ENCODE assay signal across 30 cellular contexts in genomic region chr2:132731431-132731830, GRCh38.
"Had no signal": no experiment of that assay in that cellular context is flagged by ENCODE, and none has a peak within 500 bp of the region (broad histone marks: within the 10 kb centered on the region; RNA-seq: fewer than 3 reads in every experiment).

No MANE protein-coding gene starts in this region.

- H3K36me3 ChIP-seq: adrenal gland, Peyer's patch had no signal

- H3K4me3 Mint-ChIP-seq: activated CD4-positive, alpha-beta memory T cell treated with anti-CD3 and anti-CD28 coated beads, Interleukin-2, amount 10 ng/mL, durations not matched to agents 7 days and 5 days; activated CD8-positive, alpha-beta memory T cell treated with anti-CD3 and anti-CD28 coated beads, Interleukin-2, amount 10 ng/mL, durations not matched to agents 7 days and 5 days; activated naive CD4-positive, alpha-beta T cell treated with anti-CD3 and anti-CD28 coated beads for 36 hours; activated T-cell treated with anti-CD3 and anti-CD28 coated beads, Interleukin-2, amount 50 U/mL, for 24 hours; T-cell; T-helper 17 cell had no signal

- H3K4me1 ChIP-seq: adrenal gland, body of pancreas, Peyer's patch had no signal

- H3K36me3 Mint-ChIP-seq: activated CD8-positive, alpha-beta memory T cell treated with anti-CD3 and anti-CD28 coated beads, Interleukin-2, amount 10 ng/mL, durations not matched to agents 7 days and 5 days; activated naive CD4-positive, alpha-beta T cell treated with anti-CD3 and anti-CD28 coated beads, Interleukin-2, amount 50 U/mL, for 72 hours; T-cell had no signal

- H3K9me3 ChIP-seq: adrenal gland, body of pancreas, Peyer's patch had no signal

- H3K4me1 Mint-ChIP-seq: activated CD4-positive, alpha-beta memory T cell treated with anti-CD3 and anti-CD28 coated beads, Interleukin-2, amount 10 ng/mL, durations not matched to agents 7 days and 5 days; activated CD8-positive, alpha-beta memory T cell treated with anti-CD3 and anti-CD28 coated beads, Interleukin-2, amount 10 ng/mL, durations not matched to agents 7 days and 5 days; T-cell; T-helper 17 cell had no signal

- H3K27ac ChIP-seq: adrenal gland, body of pancreas, Peyer's patch, WERI-Rb-1 had no signal

- H3K27ac Mint-ChIP-seq: activated CD4-positive, alpha-beta memory T cell treated with anti-CD3 and anti-CD28 coated beads, Interleukin-2, amount 10 ng/mL, durations not matched to agents 7 days and 5 days; activated CD8-positive, alpha-beta memory T cell treated with anti-CD3 and anti-CD28 coated beads, Interleukin-2, amount 10 ng/mL, durations not matched to agents 7 days and 5 days; activated naive CD4-positive, alpha-beta T cell treated with anti-CD3 and anti-CD28 coated beads for 36 hours; activated naive CD4-positive, alpha-beta T cell treated with anti-CD3 and anti-CD28 coated beads, Interleukin-2, amount 50 U/mL, for 72 hours; activated T-cell treated with anti-CD3 and anti-CD28 coated beads, Interleukin-2, amount 50 U/mL, for 24 hours; T-cell; T-helper 17 cell had no signal

- DNase-seq: activated CD4-positive, alpha-beta memory T cell treated with anti-CD3 and anti-CD28 coated beads, Interleukin-2, amount 10 ng/mL, durations not matched to agents 7 days and 5 days; activated CD4-positive, alpha-beta T cell treated with anti-CD3 and anti-CD28 coated beads for 1 hour; activated CD4-positive, alpha-beta T cell treated with anti-CD3 and anti-CD28 coated beads for 48 hours; activated CD4-positive, CD25-positive, alpha-beta regulatory T cell; activated CD8-positive, alpha-beta memory T cell treated with anti-CD3 and anti-CD28 coated beads for 24 hours; activated CD8-positive, alpha-beta memory T cell treated with anti-CD3 and anti-CD28 coated beads, Interleukin-2, amount 10 ng/mL, durations not matched to agents 7 days and 5 days; activated gamma-delta T cell treated with Interleukin-2 at 50 U/mL for 16 hours; activated naive CD4-positive, alpha-beta T cell treated with anti-CD3 and anti-CD28 coated beads for 36 hours; activated T-cell treated with anti-CD3 and anti-CD28 coated beads, Interleukin-2, amount 50 U/mL, for 24 hours; adrenal gland; body of pancreas; central memory CD4-positive, alpha-beta T cell; NCI-H1092 treated with DMSO at 0.1 percent for 48 hours; NCI-H1417; NCI-H146; NCI-H187; NCI-H2029 treated with DMSO at 0.1 percent for 48 hours; NCI-H2171 treated with DMSO at 0.1 percent for 48 hours; NCI-H226; NCI-H524 treated with DMSO at 0.1 percent for 48 hours; Peyer's patch; RPMI8226; SIG-M5; T-cell; T-helper 17 cell; WERI-Rb-1 had no signal

- ATAC-seq: activated CD8-positive, alpha-beta memory T cell treated with anti-CD3 and anti-CD28 coated beads, Interleukin-2, amount 10 ng/mL, durations not matched to agents 7 days and 5 days; activated naive CD4-positive, alpha-beta T cell treated with anti-CD3 and anti-CD28 coated beads, Interleukin-2, amount 50 U/mL, for 72 hours; body of pancreas; K562; Right ventricle myocardium inferior; SK-N-SH treated with all-trans-retinoic acid at 6 μM for 48 hours; T-cell; T-helper 17 cell had no signal

- H3K27me3 ChIP-seq: adrenal gland, body of pancreas, Peyer's patch had no signal

- H3K27me3 Mint-ChIP-seq: activated CD4-positive, alpha-beta memory T cell treated with anti-CD3 and anti-CD28 coated beads, Interleukin-2, amount 10 ng/mL, durations not matched to agents 7 days and 5 days; activated CD8-positive, alpha-beta memory T cell treated with anti-CD3 and anti-CD28 coated beads, Interleukin-2, amount 10 ng/mL, durations not matched to agents 7 days and 5 days; activated T-cell treated with anti-CD3 and anti-CD28 coated beads, Interleukin-2, amount 50 U/mL, for 24 hours; T-cell; T-helper 17 cell had no signal

- H3K4me3 ChIP-seq: adrenal gland, body of pancreas, K562, Peyer's patch had no signal
